ENCODE assay signal across 8 cellular contexts in genomic region chr6:41503841-41504525, GRCh38. TPM values are rescaled to one million over a fixed set of nuclear protein-coding genes. Genes with fewer than 3 reads are reported as not detected.
DNase-seq lines count a peak whose midpoint lies in the region; ATAC-seq and TF ChIP-seq lines count a peak whose summit lies in the region.

No MANE protein-coding gene starts in this region.

- H3K27ac ChIP-seq in right lobe of liver (peak overlapping the region in 1 of 3 donors; percentile 63), tibial artery (peak overlapping the region; percentile 86 to 95)

- TF ChIP-seq POLR2A in right lobe of liver (IDR thresholded peaks at IDR 0.05): no peak

- H3K4me3 ChIP-seq in right lobe of liver: peak overlapping the region in 1 of 3 donors; percentile 21
- H3K4me3 ChIP-seq in tibial artery: peak overlapping the region; percentile 50 to 55

- H3K36me3 ChIP-seq in right lobe of liver (no peaks in the 10 kb centered on the region), tibial artery (no peaks in the 10 kb centered on the region)

- DNase-seq in DMS53 treated with DMSO at 0.1 percent for 48 hours (lab: John Stamatoyannopoulos, UW; ENCODE audit: unreplicated experiment) (peak; percentile 12), right lobe of liver (no peak), tibial artery (peak; percentile 28 to 74), midbrain (lab: John Stamatoyannopoulos, UW) (no peak), NCI-H128 (lab: John Stamatoyannopoulos, UW; ENCODE audit: unreplicated experiment) (no peak)

- H3K4me1 Mint-ChIP-seq in brain: peaks cover 37% of the 10 kb centered on the region

- no peaks in the 10 kb centered on the region for H3K36me3 Mint-ChIP-seq in brain

- peak overlapping the region; percentile 78 to 84 (median 81) for H3K4me3 Mint-ChIP-seq in brain

- H3K27me3 Mint-ChIP-seq in brain: peaks cover 75% of the 10 kb centered on the region

- peaks cover 0 to 18% (median 4%) of the 10 kb centered on the region in 4 donors for H3K4me1 ChIP-seq in right lobe of liver
- H3K4me1 ChIP-seq in tibial artery: peaks cover 5 to 38% (median 29%) of the 10 kb centered on the region in 4 donors

- peak overlapping the region; percentile 36 to 91 (median 76) for H3K27ac Mint-ChIP-seq in brain

- WGBS in right lobe of liver (ENCODE audit: insufficient coverage, low coverage, low lambda C conversion rate, missing lambda C conversion rate): 3% methylated on average over 23 of the region's 55 CpGs

- peaks cover 3 to 18% of the 10 kb centered on the region in 2 donors for H3K27me3 ChIP-seq in right lobe of liver
- peaks cover 0 to 7% of the 10 kb centered on the region in 2 donors for H3K27me3 ChIP-seq in tibial artery

- TF ChIP-seq CTCF in brain (conservative IDR thresholded peaks at IDR 0.05) (no peak), right lobe of liver (IDR thresholded peaks at IDR 0.05) (no peak), tibial artery (IDR thresholded peaks at IDR 0.05) (no peak)

- intact Hi-C loops in right lobe of liver (cut with DNase I): no loop called here
- intact Hi-C loops in tibial artery (cut with DNase I; ENCODE audit: low total_unique reads): loop anchor here (2.0 to 5.0 kb wide), 2 partner anchors 33 to 77 kb away; no protein-coding TSS in a partner anchor

- ATAC-seq in HG02798 (IDR thresholded peaks at IDR 0.05; ENCODE audit: poor library complexity, unreplicated experiment): peak; percentile 28
- peak in 3 of 4 donors; percentile 35 to 60 (median 46) for ATAC-seq in right lobe of liver
- no peak for ATAC-seq in GM18907 (IDR thresholded peaks at IDR 0.05; ENCODE audit: unreplicated experiment)

- H3K9me3 ChIP-seq in right lobe of liver: no peaks in the 10 kb centered on the region
- no peaks in the 10 kb centered on the region for H3K9me3 ChIP-seq in tibial artery

- H3K9me3 Mint-ChIP-seq in brain: peaks cover 0 to 5% (median 0%) of the 10 kb centered on the region in 5 experiments

RNA-seq across cellular contexts. Expression of gene FOXP4, which starts 42.2 kb away (rescaled TPM):
- polyA plus RNA-seq in brain (ENCODE audit: insufficient read depth, low read depth, low replicate concordance): 184 TPM
- total RNA-seq in right lobe of liver: 10 to 100 TPM; 12.6 to 19.2 (median 14.9) TPM

Comparison
In these comparisons a context has a peak if more than half of its experiments do, and no peak if none do; other contexts are left out.
1. DNase-seq: peak in DMS53 treated with DMSO at 0.1 percent for 48 hours (single experiment) and tibial artery (2 of 2); none in right lobe of liver (0 of 3), midbrain (single experiment) and NCI-H128 (single experiment).